9 cellular contexts compared by ENCODE assay signal in the genomic region with DNA sequence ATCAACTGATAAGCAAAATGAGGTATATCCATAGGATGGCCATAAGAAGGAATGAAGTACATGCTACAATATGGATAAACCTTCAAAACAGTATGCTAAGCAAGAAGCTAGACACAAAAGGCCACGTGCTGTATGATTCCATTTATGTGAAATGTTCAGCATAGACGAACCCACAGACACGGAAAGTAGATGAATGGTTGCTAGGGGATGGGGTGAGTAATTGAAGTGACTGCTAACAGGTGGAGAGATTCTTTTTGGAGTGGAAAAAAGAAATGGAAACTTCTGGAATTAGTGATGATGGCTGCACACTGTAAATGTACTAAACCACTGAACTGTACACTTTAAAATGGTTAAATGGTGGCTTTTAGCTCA. TPM values are rescaled to one million over a fixed set of nuclear protein-coding genes. Genes with fewer than 3 reads are reported as not detected.
DNase-seq lines count a peak whose midpoint lies in the region; ATAC-seq, FAIRE-seq and TF ChIP-seq lines count a peak whose summit lies in the region.
"Had no signal": no experiment of that assay in that cellular context is flagged by ENCODE, and none has a peak within 500 bp of the region (broad histone marks: within the 10 kb centered on the region; RNA-seq: fewer than 3 reads in every experiment).

No MANE protein-coding gene starts in this region.

- WGBS in trophoblast cell (ENCODE audit: extremely low coverage, insufficient coverage, insufficient read length): no CpG with 5 or more reads among the region's 3 CpGs

- no peak for TF ChIP-seq POLR2A in endothelial cell of umbilical vein (IDR thresholded peaks at IDR 0.05; ENCODE audit: low read depth, low read length)

- peaks cover 18% of the 10 kb centered on the region for H3K4me1 Mint-ChIP-seq in Caco-2 (ENCODE audit: low read depth, unreplicated experiment)

- H3K27me3 Mint-ChIP-seq in Caco-2 (ENCODE audit: insufficient read depth, unreplicated experiment): peaks cover 3% of the 10 kb centered on the region

- DNase-seq in Caco-2 (no peak), OCI-LY7 (ENCODE audit: low spot score) (no peak), endothelial cell of umbilical vein (ENCODE audit: low read depth, low spot score) (no peak), trophoblast cell (peak in 1 of 2 donors; percentile 10), hepatic stellate cell (ENCODE audit: low spot score) (no peak), cerebellar nuclear complex (lab: John Stamatoyannopoulos, UW) (no peak)

- H3K4me2 ChIP-seq in OCI-LY7 (ENCODE audit: low read length) (peak overlapping the region; percentile 54; the same call in 1 of the 2 replicates), endothelial cell of umbilical vein (ENCODE audit: insufficient read depth, low read length) (peak overlapping the region; percentile 82), trophoblast cell (ENCODE audit: low read length) (no peak overlapping the region)

- H3K4ac ChIP-seq in trophoblast cell (ENCODE audit: low read depth, low read length): no peak overlapping the region

- H3K27me3 ChIP-seq in Caco-2 (replicated peaks; ENCODE audit: control insufficient read depth, insufficient read depth, low read length) (no peaks in the 10 kb centered on the region), endothelial cell of umbilical vein (ENCODE audit: control insufficient read depth in 2 of 2, insufficient read depth in 2 of 2, low read length in 2 of 2) (peaks cover 0 to 4% of the 10 kb centered on the region in 2 experiments), trophoblast cell (ENCODE audit: insufficient read depth, low read length) (no peaks in the 10 kb centered on the region)

- no peak overlapping the region for H3K23ac ChIP-seq in trophoblast cell (ENCODE audit: low read length)

- H4K20me1 ChIP-seq in OCI-LY7 (ENCODE audit: insufficient read depth, low read length) (no peaks in the 10 kb centered on the region), endothelial cell of umbilical vein (replicated peaks; ENCODE audit: control insufficient read depth, extremely low read depth, insufficient read depth, low read length) (no peaks in the 10 kb centered on the region)

- POLR2A ChIA-PET in Caco-2 (lab: Charles Lee) (interaction anchor here (0.6 to 1.1 kb wide), 2 partner anchors 11 to 177 kb away, joined by 3 to 5 read pairs; a partner anchor contains a TSS), OCI-LY7 (lab: Charles Lee) (interaction anchor here (6.8 kb wide), 1 partner anchor 11 kb away, joined by 54 read pairs; a partner anchor contains a TSS), endothelial cell of umbilical vein (lab: Charles Lee) (interaction anchor here (1.0 to 1.3 kb wide), 2 partner anchors 10 to 12 kb away, joined by 3 to 4 read pairs; a partner anchor contains a TSS)

- peaks cover 5% of the 10 kb centered on the region; the same call in 1 of the 2 replicates for H3K79me2 ChIP-seq in OCI-LY7 (ENCODE audit: insufficient read depth, low read depth, low read length)
- no peaks in the 10 kb centered on the region for H3K79me2 ChIP-seq in endothelial cell of umbilical vein (ENCODE audit: control insufficient read depth, insufficient read depth, low read length)
- no peaks in the 10 kb centered on the region for H3K79me2 ChIP-seq in trophoblast cell (ENCODE audit: control insufficient read depth, insufficient read depth, low read length, poor library complexity)

- H2BK12ac ChIP-seq in trophoblast cell (ENCODE audit: low read length): no peak overlapping the region

- no peak overlapping the region for H3K14ac ChIP-seq in trophoblast cell (ENCODE audit: low read length)

- ATAC-seq in HG02938 (IDR thresholded peaks at IDR 0.05; ENCODE audit: unreplicated experiment): no peak
- no peak for ATAC-seq in HG03565 (IDR thresholded peaks at IDR 0.05; ENCODE audit: unreplicated experiment)

- H3K4me1 ChIP-seq in Caco-2: 0 out of 2 replicates have a peak, but pooled peaks cover 7% of the 10 kb centered on the region
- H3K4me1 ChIP-seq in OCI-LY7 (ENCODE audit: insufficient read depth, low read length, poor library complexity, severe bottlenecking): peaks cover 32% of the 10 kb centered on the region
- peaks cover 6% of the 10 kb centered on the region for H3K4me1 ChIP-seq in endothelial cell of umbilical vein (ENCODE audit: control insufficient read depth, extremely low read depth, insufficient read depth, low read length)
- H3K4me1 ChIP-seq in trophoblast cell (ENCODE audit: control insufficient read depth in 1 of 2, insufficient read depth in 2 of 2, low read length in 2 of 2): peaks cover 4% of the 10 kb centered on the region in 2 experiments

- peaks cover 44% of the 10 kb centered on the region for H3K36me3 Mint-ChIP-seq in Caco-2 (ENCODE audit: insufficient read depth, unreplicated experiment)

- peak overlapping the region; percentile 72 for H4K8ac ChIP-seq in trophoblast cell (ENCODE audit: low read depth, low read length)

- peak; percentile 52 for FAIRE-seq in endothelial cell of umbilical vein (lab: Jason Lieb, UNC)

- no peak overlapping the region for H2BK120ac ChIP-seq in trophoblast cell (ENCODE audit: insufficient read depth, low read length, poor library complexity)

- CTCF ChIA-PET in Caco-2 (lab: Charles Lee) (interaction anchor here (2.2 kb wide), 1 partner anchor 46 kb away, joined by 10 read pairs; no protein-coding TSS in a partner anchor), OCI-LY7 (lab: Charles Lee; ENCODE audit: unreplicated experiment) (no interaction called here), endothelial cell of umbilical vein (lab: Charles Lee) (interaction anchor here (0.8 to 3.6 kb wide), 9 partner anchors 10 to 222 kb away, joined by 3 to 27 read pairs (median 4); a partner anchor contains a TSS)

- peak overlapping the region; percentile 71 for H3K4me3 Mint-ChIP-seq in Caco-2 (ENCODE audit: unreplicated experiment)

- peaks cover 3% of the 10 kb centered on the region; the same call in 1 of the 2 replicates for H3K36me3 ChIP-seq in Caco-2 (ENCODE audit: control insufficient read depth, insufficient read depth, low read length)
- peaks cover 73% of the 10 kb centered on the region for H3K36me3 ChIP-seq in OCI-LY7 (ENCODE audit: insufficient read depth, low read length)
- H3K36me3 ChIP-seq in endothelial cell of umbilical vein (ENCODE audit: control insufficient read depth in 2 of 2, extremely low read depth in 1 of 2, insufficient read depth in 2 of 2, low read length in 2 of 2): peaks cover 11 to 17% of the 10 kb centered on the region in 2 experiments
- H3K36me3 ChIP-seq in trophoblast cell (ENCODE audit: control insufficient read depth in 1 of 2, insufficient read depth in 2 of 2, low read length in 2 of 2): peaks cover 7 to 20% of the 10 kb centered on the region in 2 experiments

- no peak overlapping the region for H2AK5ac ChIP-seq in trophoblast cell (ENCODE audit: low read length)

- TF ChIP-seq CTCF in Caco-2 (IDR thresholded peaks at IDR 0.05; ENCODE audit: insufficient read depth in 1 of 2, low read depth in 1 of 2, low read length in 1 of 2, severe bottlenecking in 1 of 2, unreplicated experiment in 1 of 2): no peak
- no peak for TF ChIP-seq CTCF in OCI-LY7 (conservative IDR thresholded peaks at IDR 0.05; ENCODE audit: low read length)
- no peak for TF ChIP-seq CTCF in endothelial cell of umbilical vein (IDR thresholded peaks at IDR 0.05; ENCODE audit: extremely low read depth in 1 of 2, insufficient read depth in 1 of 2, low read depth in 1 of 2, low read length in 2 of 2)

- H2BK5ac ChIP-seq in trophoblast cell (ENCODE audit: low read depth, low read length, poor library complexity): no peak overlapping the region

- H3K4me3 ChIP-seq in Caco-2 (ENCODE audit: low read depth, low read length) (no peak overlapping the region), OCI-LY7 (ENCODE audit: low read depth, low read length, poor library complexity, severe bottlenecking) (no peak overlapping the region), endothelial cell of umbilical vein (replicated peaks in 1 of 3; ENCODE audit: insufficient read depth in 1 of 3, low read depth in 1 of 3, low read length in 3 of 3) (no peak overlapping the region), trophoblast cell (ENCODE audit: low read depth, low read length) (no peak overlapping the region)

- H3K9me3 ChIP-seq in Caco-2 (no peaks in the 10 kb centered on the region), OCI-LY7 (ENCODE audit: low read length) (peaks cover 7% of the 10 kb centered on the region; the same call in 1 of the 2 replicates), endothelial cell of umbilical vein (replicated peaks; ENCODE audit: control insufficient read depth, insufficient read depth, low read length) (no peaks in the 10 kb centered on the region), trophoblast cell (ENCODE audit: insufficient read depth, low read depth, low read length) (no peaks in the 10 kb centered on the region)

- peaks cover 3% of the 10 kb centered on the region for H3K79me1 ChIP-seq in trophoblast cell (ENCODE audit: low read length)

- H3K9ac ChIP-seq in endothelial cell of umbilical vein (replicated peaks; ENCODE audit: extremely low read depth, insufficient read depth, low read length): no peak overlapping the region
- H3K9ac ChIP-seq in trophoblast cell (ENCODE audit: low read length): no peak overlapping the region

- no peak overlapping the region for H2AFZ ChIP-seq in OCI-LY7 (ENCODE audit: low read length)
- H2AFZ ChIP-seq in endothelial cell of umbilical vein (ENCODE audit: low read depth, low read length): peak overlapping the region; percentile 65
- H2AFZ ChIP-seq in trophoblast cell (ENCODE audit: insufficient read depth, low read length, poor library complexity): no peak overlapping the region

- dilution Hi-C loops in endothelial cell of umbilical vein (cut with MboI; ENCODE audit: extremely low pct_ligation_motif_present, low sequenced_read_pairs): no loop called here

- peak overlapping the region; percentile 12 for H3K27ac Mint-ChIP-seq in Caco-2 (ENCODE audit: unreplicated experiment)

- H3K9me1 ChIP-seq in endothelial cell of umbilical vein (replicated peaks; ENCODE audit: control insufficient read depth, extremely low read depth, insufficient read depth, low read length): no peaks in the 10 kb centered on the region

- H3K27ac ChIP-seq in OCI-LY7 (ENCODE audit: low read depth, low read length, poor library complexity, severe bottlenecking) (no peak overlapping the region), endothelial cell of umbilical vein (ENCODE audit: insufficient read depth, low read depth, low read length) (no peak overlapping the region), trophoblast cell (ENCODE audit: low read depth, low read length) (no peak overlapping the region)
- H3K27ac ChIP-seq: HL-60 had no signal

- H3K9me3 Mint-ChIP-seq in Caco-2 (ENCODE audit: unreplicated experiment): no peaks in the 10 kb centered on the region

- no peak overlapping the region for H3K18ac ChIP-seq in trophoblast cell (ENCODE audit: low read length)

- BruUV-seq in Caco-2 (replicated peaks; lab: Mats Ljungman, UMichigan) (no TSS peak), OCI-LY7 (replicated peaks; lab: Mats Ljungman, UMichigan) (no TSS peak), endothelial cell of umbilical vein (replicated peaks; lab: Mats Ljungman, UMichigan) (no TSS peak)

- intact Hi-C loops in Caco-2 (cut with micrococcal nuclease; ENCODE audit: unreplicated experiment): no loop called here
- intact Hi-C loops in OCI-LY7 (cut with micrococcal nuclease; ENCODE audit: unreplicated experiment): no loop called here
- intact Hi-C loops in endothelial cell of umbilical vein (cut with micrococcal nuclease): loop anchor here (2.0 kb wide), 1 partner anchor 46 kb away; no protein-coding TSS in a partner anchor

- H3K9me2 ChIP-seq in OCI-LY7 (ENCODE audit: insufficient read depth, low read length): no peaks in the 10 kb centered on the region

- H4K12ac ChIP-seq in trophoblast cell (ENCODE audit: low read depth, low read length): no peak overlapping the region

- H4K91ac ChIP-seq in trophoblast cell (ENCODE audit: low read depth, low read length): peak overlapping the region; percentile 32

RNA-seq across cellular contexts. Expression of a gene that starts 0.6 kb away (rescaled TPM):
- 0.14 and 0.49 TPM in 2 replicates for total RNA-seq in Caco-2 (2022)
- total RNA-seq in OCI-LY7 (2014; rRNA removed; shearing (Covaris generic)): 0.36 and 1.1 TPM in 2 replicates
- total RNA-seq in OCI-LY7 (2022): 2.5 and 2.6 TPM in 2 replicates
- total RNA-seq in endothelial cell of umbilical vein: 0.25 and 0.49 TPM in 2 replicates
- polyA plus RNA-seq in endothelial cell of umbilical vein: 0.15 and 0.19 TPM in 2 replicates
- polyA plus RNA-seq in endothelial cell of umbilical vein (2011; cell fraction: cytosol; rRNA removed): 0.05 and 0.10 TPM in 2 replicates
- polyA plus RNA-seq in endothelial cell of umbilical vein (2011; cell fraction: nucleus; rRNA removed): 0.88 and 1.0 TPM in 2 replicates
- 0.12 and 0.14 TPM in 2 replicates for polyA plus RNA-seq in endothelial cell of umbilical vein (2012)
- 0.10 TPM in 1 of 2 replicates, not detected in the other for polyA minus RNA-seq in endothelial cell of umbilical vein
- not detected for polyA minus RNA-seq in endothelial cell of umbilical vein (2011; cell fraction: cytosol; rRNA and poly(A)+ RNA removed)
- 0.43 and 0.82 TPM in 2 replicates for polyA minus RNA-seq in endothelial cell of umbilical vein (2011; cell fraction: nucleus; rRNA and poly(A)+ RNA removed)
- polyA plus RNA-seq in trophoblast cell (2013): 0.31 and 0.39 TPM in 2 replicates

RNA-seq across cellular contexts. Expression of a gene that starts 10.7 kb away (rescaled TPM):
- total RNA-seq in Caco-2 (2022) (33.5 and 39.8 TPM in 2 replicates), OCI-LY7 (2022) (74.6 and 86.1 TPM in 2 replicates), endothelial cell of umbilical vein (33.2 and 39.5 TPM in 2 replicates)
- total RNA-seq in OCI-LY7 (2014; rRNA removed; shearing (Covaris generic)): 42.4 and 46.3 TPM in 2 replicates
- 11.0 and 17.4 TPM in 2 replicates for polyA plus RNA-seq in endothelial cell of umbilical vein
- 19.7 and 19.8 TPM in 2 replicates for polyA plus RNA-seq in endothelial cell of umbilical vein (2011; cell fraction: cytosol; rRNA removed)
- 54.2 and 68.8 TPM in 2 replicates for polyA plus RNA-seq in endothelial cell of umbilical vein (2011; cell fraction: nucleus; rRNA removed)
- polyA plus RNA-seq in endothelial cell of umbilical vein (2012): 16.1 and 22.9 TPM in 2 replicates
- polyA minus RNA-seq in endothelial cell of umbilical vein: 14.0 and 16.5 TPM in 2 replicates
- 28.5 TPM for polyA minus RNA-seq in endothelial cell of umbilical vein (2011; cell fraction: cytosol; rRNA and poly(A)+ RNA removed)
- polyA minus RNA-seq in endothelial cell of umbilical vein (2011; cell fraction: nucleus; rRNA and poly(A)+ RNA removed): 35.0 and 41.0 TPM in 2 replicates
- 41.3 and 44.5 TPM in 2 replicates for polyA plus RNA-seq in trophoblast cell (2013)

RNA-seq across cellular contexts. Expression of a gene that starts 11.0 kb away (rescaled TPM):
- total RNA-seq in Caco-2 (2022) (21.9 and 30.0 TPM in 2 replicates), OCI-LY7 (2022) (37.0 and 48.1 TPM in 2 replicates), endothelial cell of umbilical vein (36.6 and 41.7 TPM in 2 replicates)
- 21.6 and 25.8 TPM in 2 replicates for total RNA-seq in OCI-LY7 (2014; rRNA removed; shearing (Covaris generic))
- polyA plus RNA-seq in endothelial cell of umbilical vein: 38.4 and 44.3 TPM in 2 replicates
- polyA plus RNA-seq in endothelial cell of umbilical vein (2011; cell fraction: cytosol; rRNA removed): 26.1 and 28.0 TPM in 2 replicates
- polyA plus RNA-seq in endothelial cell of umbilical vein (2011; cell fraction: nucleus; rRNA removed): 105 and 116 TPM in 2 replicates
- 18.0 and 23.9 TPM in 2 replicates for polyA plus RNA-seq in endothelial cell of umbilical vein (2012)
- polyA minus RNA-seq in endothelial cell of umbilical vein: 67.1 and 91.1 TPM in 2 replicates
- 9.4 TPM for polyA minus RNA-seq in endothelial cell of umbilical vein (2011; cell fraction: cytosol; rRNA and poly(A)+ RNA removed)
- polyA minus RNA-seq in endothelial cell of umbilical vein (2011; cell fraction: nucleus; rRNA and poly(A)+ RNA removed): 56.9 and 73.7 TPM in 2 replicates
- 31.1 and 31.8 TPM in 2 replicates for polyA plus RNA-seq in trophoblast cell (2013)
